Comparison of ENCODE assay signal across 1 cellular context in the genomic region with DNA sequence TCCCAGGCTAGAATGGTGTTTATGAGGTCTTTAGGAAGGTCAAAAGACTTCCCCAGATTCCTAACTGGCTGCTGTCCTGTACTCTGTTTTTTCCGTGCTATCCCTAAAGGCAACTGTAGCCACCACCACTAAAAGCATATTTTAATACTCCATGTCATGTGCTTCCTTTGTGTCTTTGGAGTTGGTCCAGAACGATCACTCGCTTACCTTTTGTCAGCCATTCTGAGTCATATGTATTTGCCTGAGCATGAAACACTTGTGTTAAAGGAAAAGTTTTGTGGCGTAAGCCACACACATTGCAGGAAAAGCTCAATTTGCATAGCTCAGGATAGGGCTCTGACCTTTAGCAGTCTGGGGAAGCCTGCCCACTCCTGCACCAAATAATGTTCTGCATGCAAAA.
TF ChIP-seq lines count a peak whose summit lies in the region.

No MANE protein-coding gene starts in this region.

TF ChIP-seq in SK-N-SH, 30 proteins besides CTCF, POLR2A, EP300 and RAD21 (continued from another document):
- TF ChIP-seq ELF1 (IDR thresholded peaks at IDR 0.05) (no peak), JUND (IDR thresholded peaks at IDR 0.05) (no peak), RCOR1 (IDR thresholded peaks at IDR 0.05; ENCODE audit: low read length) (no peak), FOXM1 (IDR thresholded peaks at IDR 0.05; ENCODE audit: low read depth) (no peak), EZH2phosphoT487 (IDR thresholded peaks at IDR 0.05; ENCODE audit: borderline replicate concordance, low read depth) (no peak), SMC3 (IDR thresholded peaks at IDR 0.05; ENCODE audit: low read depth, low read length) (no peak), MEF2A (IDR thresholded peaks at IDR 0.05; ENCODE audit: borderline replicate concordance, low read depth) (no peak)
